Comparison of ENCODE assay signal across 8 cellular contexts in the genomic region with DNA sequence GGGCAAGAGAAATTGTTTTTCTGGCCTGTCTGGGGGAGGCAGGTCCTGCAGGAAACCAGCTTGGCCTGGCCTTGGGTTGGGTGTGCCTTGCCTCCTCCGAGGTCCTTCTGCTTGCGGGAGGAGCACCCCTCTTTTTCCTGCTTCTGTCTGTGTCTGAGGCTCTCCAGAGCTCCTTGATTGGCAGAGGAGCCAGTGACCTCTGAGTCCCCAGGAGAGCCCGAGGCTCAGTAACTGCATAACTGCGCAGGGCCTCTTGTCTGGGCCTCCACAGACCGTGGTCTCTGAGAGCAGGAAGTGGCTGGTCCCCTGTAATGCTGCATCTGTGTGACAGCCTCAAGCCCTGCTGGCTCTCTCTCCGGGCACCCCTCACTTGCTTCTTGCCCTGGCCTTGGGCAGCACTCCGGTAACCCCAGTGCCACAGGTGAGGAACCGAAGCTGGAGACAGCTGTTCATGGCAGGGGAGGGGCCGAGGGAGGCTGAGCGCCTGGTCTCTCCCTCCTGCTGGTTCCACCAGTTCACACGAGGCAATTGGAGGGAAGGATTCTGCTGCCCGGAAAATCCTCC. TPM values are rescaled to one million over a fixed set of nuclear protein-coding genes. Genes with fewer than 3 reads are reported as not detected.
DNase-seq lines count a peak whose midpoint lies in the region; ATAC-seq and TF ChIP-seq lines count a peak whose summit lies in the region.

No MANE protein-coding gene starts in this region.

- no peaks in the 10 kb centered on the region for H3K27me3 ChIP-seq in Loucy (ENCODE audit: insufficient read depth, low read length, poor library complexity, severe bottlenecking)
- no peaks in the 10 kb centered on the region for H3K27me3 ChIP-seq in naive thymus-derived CD4-positive, alpha-beta T cell (ENCODE audit: control insufficient read depth in 2 of 2, insufficient read depth in 2 of 2, low read length in 2 of 2)

- TF ChIP-seq CTCF in C4-2B (conservative IDR thresholded peaks at IDR 0.05) (no peak), Loucy (conservative IDR thresholded peaks at IDR 0.05; ENCODE audit: low read length) (no peak)

- H3K9me3 ChIP-seq in Loucy (ENCODE audit: insufficient read depth, low read depth, low read length) = no peaks in the 10 kb centered on the region
- no peaks in the 10 kb centered on the region for H3K9me3 ChIP-seq in naive thymus-derived CD4-positive, alpha-beta T cell (ENCODE audit: control insufficient read depth in 2 of 3, low read length in 3 of 3)

- H2AFZ ChIP-seq in Loucy (ENCODE audit: low read length) = no peak overlapping the region

- H4K20me1 ChIP-seq in Loucy (ENCODE audit: insufficient read depth, low read length, poor library complexity, severe bottlenecking) = peaks cover 13% of the 10 kb centered on the region

- H3K27ac Mint-ChIP-seq in central memory CD8-positive, alpha-beta T cell (ENCODE audit: low read depth) = peak overlapping the region; percentile 90
- peak overlapping the region; percentile 46 to 93 (median 83) for H3K27ac Mint-ChIP-seq in naive thymus-derived CD4-positive, alpha-beta T cell

- no peaks in the 10 kb centered on the region for H3K9me2 ChIP-seq in Loucy (replicated peaks; ENCODE audit: low read depth, low read length)

- peak in 1 of 2 donors; percentile 31 for DNase-seq in central memory CD8-positive, alpha-beta T cell (ENCODE audit: low spot score in 2 of 2)
- DNase-seq in naive thymus-derived CD4-positive, alpha-beta T cell = peak in 1 of 9 donors; percentile 14
- DNase-seq in caudate nucleus (lab: John Stamatoyannopoulos, UW) = no peak

- peak overlapping the region; percentile 88 for H3K4me3 Mint-ChIP-seq in central memory CD8-positive, alpha-beta T cell
- H3K4me3 Mint-ChIP-seq in naive thymus-derived CD4-positive, alpha-beta T cell = peak overlapping the region; percentile 83 to 93 (median 88)

- H3K4me1 ChIP-seq in Loucy (ENCODE audit: insufficient read depth, low read length, poor library complexity, severe bottlenecking) = peaks cover 8% of the 10 kb centered on the region
- peaks cover 26 to 28% of the 10 kb centered on the region in 2 donors for H3K4me1 ChIP-seq in naive thymus-derived CD4-positive, alpha-beta T cell (ENCODE audit: control insufficient read depth in 2 of 2, insufficient read depth in 2 of 2, low read length in 2 of 2)

- peak overlapping the region; percentile 79 for H3K4me3 ChIP-seq in Loucy (ENCODE audit: low read length, poor library complexity, severe bottlenecking)
- peak overlapping the region; percentile 69 for H3K4me3 ChIP-seq in naive thymus-derived CD4-positive, alpha-beta T cell (ENCODE audit: low read length)

- H3K27me3 Mint-ChIP-seq in central memory CD8-positive, alpha-beta T cell = no peaks in the 10 kb centered on the region
- no peaks in the 10 kb centered on the region for H3K27me3 Mint-ChIP-seq in naive thymus-derived CD4-positive, alpha-beta T cell

- H3K36me3 ChIP-seq in Loucy (ENCODE audit: insufficient read depth, low read length) = no peaks in the 10 kb centered on the region
- no peaks in the 10 kb centered on the region for H3K36me3 ChIP-seq in naive thymus-derived CD4-positive, alpha-beta T cell (ENCODE audit: control insufficient read depth in 2 of 3, insufficient read depth in 3 of 3, low read length in 3 of 3)

- peaks cover 34% of the 10 kb centered on the region for H3K4me1 Mint-ChIP-seq in central memory CD8-positive, alpha-beta T cell
- peaks cover 21 to 33% (median 30%) of the 10 kb centered on the region in 7 donors for H3K4me1 Mint-ChIP-seq in naive thymus-derived CD4-positive, alpha-beta T cell

- H3K27ac ChIP-seq in C4-2B (peak overlapping the region; percentile 94), caudate nucleus (ENCODE audit: low read depth, low read length) (no peak overlapping the region)
- peak overlapping the region; percentile 79 for H3K27ac ChIP-seq in naive thymus-derived CD4-positive, alpha-beta T cell (ENCODE audit: low read depth, low read length)

- CTCF ChIA-PET in naive thymus-derived CD4-positive, alpha-beta T cell (lab: Charles Lee) = interaction anchor here (1.1 kb wide), 1 partner anchor 12 kb away, joined by 3 read pairs; no protein-coding TSS in a partner anchor

- peak; percentile 16 for ATAC-seq in central memory CD8-positive, alpha-beta T cell (replicated peaks; ENCODE audit: extremely low read depth, poor library complexity, severe bottlenecking)
- ATAC-seq in naive thymus-derived CD4-positive, alpha-beta T cell = no peak
- ATAC-seq in HG03521 (IDR thresholded peaks at IDR 0.05; ENCODE audit: unreplicated experiment) (no peak), GM19455 (IDR thresholded peaks at IDR 0.05; ENCODE audit: unreplicated experiment) (no peak), GM18520 (IDR thresholded peaks at IDR 0.05; ENCODE audit: unreplicated experiment) (no peak)

- H3K4me2 ChIP-seq in Loucy (ENCODE audit: low read depth, low read length, poor library complexity, severe bottlenecking) = peak overlapping the region; percentile 72

- H3K9ac ChIP-seq in Loucy (ENCODE audit: low read depth, low read length, poor library complexity, severe bottlenecking) = peak overlapping the region; percentile 84

- H3K36me3 Mint-ChIP-seq in central memory CD8-positive, alpha-beta T cell (ENCODE audit: insufficient read depth) = peaks cover 14% of the 10 kb centered on the region
- peaks cover 0 to 2% (median 0%) of the 10 kb centered on the region in 5 donors for H3K36me3 Mint-ChIP-seq in naive thymus-derived CD4-positive, alpha-beta T cell

- H3F3A ChIP-seq in Loucy (ENCODE audit: low read depth) = no peaks in the 10 kb centered on the region

- intact Hi-C loops in naive thymus-derived CD4-positive, alpha-beta T cell (cut with micrococcal nuclease) = loop anchor here (2.0 to 5.0 kb wide), 5 partner anchors 40 to 823 kb away; a partner anchor contains a TSS

- no peaks in the 10 kb centered on the region for H3K9me3 Mint-ChIP-seq in central memory CD8-positive, alpha-beta T cell
- H3K9me3 Mint-ChIP-seq in naive thymus-derived CD4-positive, alpha-beta T cell = no peaks in the 10 kb centered on the region

- POLR2A ChIA-PET in naive thymus-derived CD4-positive, alpha-beta T cell (lab: Charles Lee) = interaction anchor here (1.4 kb wide), 1 partner anchor 43 kb away, joined by 5 read pairs; no protein-coding TSS in a partner anchor

- H3K79me2 ChIP-seq in Loucy (ENCODE audit: insufficient read depth, low read length) = peaks cover 48% of the 10 kb centered on the region

RNA-seq across cellular contexts. Expression of a gene that starts 1.6 kb away (rescaled TPM):
- 10 to 100 TPM; 51.0 to 89.8 (median 55.6) TPM for total RNA-seq in naive thymus-derived CD4-positive, alpha-beta T cell
- 1 to 10 TPM; 3.2 to 7.5 TPM for polyA plus RNA-seq in naive thymus-derived CD4-positive, alpha-beta T cell

RNA-seq across cellular contexts. Expression of a gene that starts 31.1 kb away (rescaled TPM):
- total RNA-seq in naive thymus-derived CD4-positive, alpha-beta T cell = not detected
- polyA plus RNA-seq in naive thymus-derived CD4-positive, alpha-beta T cell = not detected

RNA-seq across cellular contexts. Expression of a gene that starts 37.7 kb away (rescaled TPM):
- 1 to 10 TPM; 1.6 to 5.8 (median 3.2) TPM for total RNA-seq in naive thymus-derived CD4-positive, alpha-beta T cell
- polyA plus RNA-seq in naive thymus-derived CD4-positive, alpha-beta T cell = 1 to 10 TPM; 4.6 to 5.1 TPM

RNA-seq across cellular contexts. Expression of a gene that starts 40.7 kb away (rescaled TPM):
- total RNA-seq in naive thymus-derived CD4-positive, alpha-beta T cell = 10 to 100 TPM; 27.1 to 63.0 (median 45.1) TPM
- polyA plus RNA-seq in naive thymus-derived CD4-positive, alpha-beta T cell = 10 to 100 TPM; 12.3 to 16.2 TPM
